In genomic region chr10:121043124-121043849, GRCh38 we compare ENCODE assay signal across 1 cellular context.
TF ChIP-seq lines count a peak whose summit lies in the region.

No MANE protein-coding gene starts in this region.

TF ChIP-seq in HepG2, 621 proteins besides CTCF, POLR2A, EP300 and RAD21 (continued from another document):
- TF ChIP-seq AHDC1 (CRISPR knock-in tag; IDR thresholded peaks at IDR 0.05; ENCODE audit: borderline replicate concordance) (peak; percentile 66; the same call in 1 of the 2 replicates), ZNF17 (CRISPR knock-in tag; IDR thresholded peaks at IDR 0.05) (no peak), ZNF503 (CRISPR knock-in tag; IDR thresholded peaks at IDR 0.05) (0 out of 2 replicates have a peak, but pooled peaks have one; percentile 39), SP140L (CRISPR knock-in tag; IDR thresholded peaks at IDR 0.05; ENCODE audit: borderline replicate concordance) (peak; percentile 50; the same call in 1 of the 2 replicates), ZBTB34 (CRISPR knock-in tag; IDR thresholded peaks at IDR 0.05) (peak; percentile 33; the same call in 1 of the 2 replicates), ZFP91 (CRISPR knock-in tag; IDR thresholded peaks at IDR 0.05; ENCODE audit: borderline replicate concordance) (peak; percentile 37; the same call in 1 of the 2 replicates)
TF ChIP-seq in HepG2: peak in this region for 179.
